8 cellular contexts compared by ENCODE assay signal in genomic region chr2:65431417-65432226, GRCh38. TPM values are rescaled to one million over a fixed set of nuclear protein-coding genes. Genes with fewer than 3 reads are reported as not detected.
DNase-seq lines count a peak whose midpoint lies in the region; ATAC-seq and TF ChIP-seq lines count a peak whose summit lies in the region.

No MANE protein-coding gene starts in this region.

- H3K36me3 ChIP-seq in CD8-positive, alpha-beta T cell (ENCODE audit: insufficient read depth, low read length): no peaks in the 10 kb centered on the region
- H3K36me3 ChIP-seq in RWPE2 (ENCODE audit: low read depth) (peaks cover 6% of the 10 kb centered on the region; the same call in 1 of the 2 replicates), heart right ventricle (no peaks in the 10 kb centered on the region)

- peaks cover 27% of the 10 kb centered on the region for H3K4me1 ChIP-seq in CD8-positive, alpha-beta T cell (ENCODE audit: insufficient read depth, low read length)
- H3K4me1 ChIP-seq in RWPE2 (ENCODE audit: insufficient read depth, poor library complexity, severe bottlenecking): peaks cover 4% of the 10 kb centered on the region
- peaks cover 0 to 58% (median 29%) of the 10 kb centered on the region in 9 donors for H3K4me1 ChIP-seq in heart right ventricle

- CTCF ChIA-PET in CD8-positive, alpha-beta T cell (lab: Charles Lee): no interaction called here

- peak; percentile 47 for ATAC-seq in CD8-positive, alpha-beta T cell
- ATAC-seq in GM19452 (IDR thresholded peaks at IDR 0.05; ENCODE audit: unreplicated experiment) (peak; percentile 36), RWPE2 (ENCODE audit: low read depth) (peak; percentile 4; the same call in 2 of the 3 replicates), heart right ventricle (peak in 2 of 8 donors; percentile 2 to 6)
- peak; percentile 13 for ATAC-seq in activated naive CD8-positive, alpha-beta T cell treated with anti-CD3 and anti-CD28 coated beads, Interleukin-2, amount 50 U/mL, for 24 hours

- peaks cover 22% of the 10 kb centered on the region for H3K27me3 ChIP-seq in CD8-positive, alpha-beta T cell (ENCODE audit: insufficient read depth, low read length)
- no peaks in the 10 kb centered on the region for H3K27me3 ChIP-seq in HL-60 (ENCODE audit: insufficient read depth, poor library complexity, severe bottlenecking)
- H3K27me3 ChIP-seq in RWPE2 (ENCODE audit: insufficient read depth, poor library complexity, severe bottlenecking): no peaks in the 10 kb centered on the region
- no peaks in the 10 kb centered on the region for H3K27me3 ChIP-seq in heart right ventricle

- no peak overlapping the region for H3K27ac Mint-ChIP-seq in CD8-positive, alpha-beta T cell
- H3K27ac Mint-ChIP-seq in activated naive CD8-positive, alpha-beta T cell treated with anti-CD3 and anti-CD28 coated beads, Interleukin-2, amount 50 U/mL, for 24 hours: peak overlapping the region; percentile 27

- H3K27ac ChIP-seq in CD8-positive, alpha-beta T cell (ENCODE audit: low read depth, low read length): no peak overlapping the region
- H3K27ac ChIP-seq in HL-60 (replicated peaks): peak overlapping the region; percentile 91
- H3K27ac ChIP-seq in RWPE2 (ENCODE audit: poor library complexity, severe bottlenecking): peak overlapping the region; percentile 87
- H3K27ac ChIP-seq in heart right ventricle: peak overlapping the region; percentile 82 to 98 (median 92)

- intact Hi-C loops in CD8-positive, alpha-beta T cell (cut with DNase I, micrococcal nuclease): loop anchor here (1.0 to 10.0 kb wide), 13 partner anchors 49 to 1597 kb away; partner anchors contain the start of genes ACTR2 (in 2 of the 2), AFTPH (in 2 of the 2), CEP68 (in 2 of the 2) and RAB1A (in 1 of the 2)
- intact Hi-C loops in heart right ventricle (cut with DNase I): loop anchor here in 9 of 10 donors (2.0 to 10.0 kb wide), 13 partner anchors 49 to 167 kb away; no protein-coding TSS in a partner anchor
- intact Hi-C loops in posterior cingulate gyrus (cut with DNase I): loop anchor here (5.0 to 10.0 kb wide), 3 partner anchors 123 to 374 kb away; partner anchors contain the start of genes ACTR2 and CEP68

- no peak for TF ChIP-seq CTCF in CD8-positive, alpha-beta T cell (IDR thresholded peaks at IDR 0.05)
- TF ChIP-seq CTCF in HL-60 (IDR thresholded peaks at IDR 0.05; ENCODE audit: insufficient read depth, low read length) (no peak), RWPE2 (IDR thresholded peaks at IDR 0.05; ENCODE audit: poor library complexity, severe bottlenecking) (no peak), heart right ventricle (IDR thresholded peaks at IDR 0.05) (no peak)

- peak overlapping the region; percentile 88 for H3K4me3 Mint-ChIP-seq in CD8-positive, alpha-beta T cell
- peak overlapping the region; percentile 86 for H3K4me3 Mint-ChIP-seq in activated naive CD8-positive, alpha-beta T cell treated with anti-CD3 and anti-CD28 coated beads, Interleukin-2, amount 50 U/mL, for 24 hours

- H3K4me1 Mint-ChIP-seq in CD8-positive, alpha-beta T cell (ENCODE audit: low read depth): peaks cover 17% of the 10 kb centered on the region
- H3K4me1 Mint-ChIP-seq in activated naive CD8-positive, alpha-beta T cell treated with anti-CD3 and anti-CD28 coated beads, Interleukin-2, amount 50 U/mL, for 24 hours: peaks cover 25% of the 10 kb centered on the region

- POLR2A ChIA-PET in CD8-positive, alpha-beta T cell (lab: Charles Lee): no interaction called here

- 1% methylated on average over 60 to 72 of the region's 72 CpGs for WGBS in heart right ventricle, 2 donors

- DNase-seq in CD8-positive, alpha-beta T cell: peak in 6 of 7 experiments; percentile 8 to 63 (median 48)
- DNase-seq in HL-60 (ENCODE audit: low read depth in 1 of 2, low spot score in 1 of 2): peak; percentile 57 to 59
- peak; percentile 66 for DNase-seq in RWPE2 (ENCODE audit: low spot score)
- DNase-seq in activated naive CD8-positive, alpha-beta T cell treated with anti-CD3 and anti-CD28 coated beads, Interleukin-2, amount 50 U/mL, for 24 hours: peak; percentile 46
- peak; percentile 32 to 41 for DNase-seq in heart right ventricle
- peak in 8 of 10 donors; percentile 24 to 90 (median 40) for DNase-seq in posterior cingulate gyrus
- no peak for DNase-seq in effector CD8-positive, alpha-beta T cell (lab: John Stamatoyannopoulos, UW)

- peak overlapping the region; percentile 91 for H3K4me3 ChIP-seq in CD8-positive, alpha-beta T cell (ENCODE audit: low read depth, low read length)
- H3K4me3 ChIP-seq in HL-60 (replicated peaks; ENCODE audit: insufficient read depth, low read length): peak overlapping the region; percentile 95
- peak overlapping the region; percentile 94 for H3K4me3 ChIP-seq in RWPE2 (ENCODE audit: severe bottlenecking)
- H3K4me3 ChIP-seq in heart right ventricle: peak overlapping the region; percentile 85 to 98 (median 95)

- H3K9me3 ChIP-seq in CD8-positive, alpha-beta T cell (ENCODE audit: low read length): no peaks in the 10 kb centered on the region
- H3K9me3 ChIP-seq in RWPE2 (ENCODE audit: severe bottlenecking) (no peaks in the 10 kb centered on the region), heart right ventricle (no peaks in the 10 kb centered on the region)

- peaks cover 6% of the 10 kb centered on the region for H3K36me3 Mint-ChIP-seq in CD8-positive, alpha-beta T cell
- H3K36me3 Mint-ChIP-seq in activated naive CD8-positive, alpha-beta T cell treated with anti-CD3 and anti-CD28 coated beads, Interleukin-2, amount 50 U/mL, for 24 hours (ENCODE audit: low read depth): no peaks in the 10 kb centered on the region

- H3K9me3 Mint-ChIP-seq in CD8-positive, alpha-beta T cell: no peaks in the 10 kb centered on the region
- no peaks in the 10 kb centered on the region for H3K9me3 Mint-ChIP-seq in activated naive CD8-positive, alpha-beta T cell treated with anti-CD3 and anti-CD28 coated beads, Interleukin-2, amount 50 U/mL, for 24 hours

- peaks cover 29% of the 10 kb centered on the region for H3K27me3 Mint-ChIP-seq in CD8-positive, alpha-beta T cell (ENCODE audit: low read depth)
- H3K27me3 Mint-ChIP-seq in activated naive CD8-positive, alpha-beta T cell treated with anti-CD3 and anti-CD28 coated beads, Interleukin-2, amount 50 U/mL, for 24 hours: peaks cover 55% of the 10 kb centered on the region

RNA-seq across cellular contexts. Expression of gene SPRED2, which starts 0.8 kb away (rescaled TPM):
- total RNA-seq in CD8-positive, alpha-beta T cell: 1 to 10 TPM; 2.3 to 2.5 TPM
- total RNA-seq in heart right ventricle: 10 to 100 TPM; 13.5 to 20.7 (median 17.2) TPM
- polyA plus RNA-seq in heart right ventricle: 10 to 100 TPM; 10.2 to 10.4 TPM

Comparison
In these comparisons a context has a peak if more than half of its experiments do, and no peak if none do; other contexts are left out.
1. RNA of gene SPRED2, which starts 0.8 kb away (total RNA-seq): 13.5 to 20.7 TPM in heart right ventricle; 2.3 to 2.5 TPM in CD8-positive, alpha-beta T cell; every median in the first group is over 4 times any median in the second.
2. Peak in every context shown above with its lines, with median percentiles within 50 percentile points of each other: H3K4me3 ChIP-seq.